ENCODE assay signal across 1 cellular context in the genomic region with DNA sequence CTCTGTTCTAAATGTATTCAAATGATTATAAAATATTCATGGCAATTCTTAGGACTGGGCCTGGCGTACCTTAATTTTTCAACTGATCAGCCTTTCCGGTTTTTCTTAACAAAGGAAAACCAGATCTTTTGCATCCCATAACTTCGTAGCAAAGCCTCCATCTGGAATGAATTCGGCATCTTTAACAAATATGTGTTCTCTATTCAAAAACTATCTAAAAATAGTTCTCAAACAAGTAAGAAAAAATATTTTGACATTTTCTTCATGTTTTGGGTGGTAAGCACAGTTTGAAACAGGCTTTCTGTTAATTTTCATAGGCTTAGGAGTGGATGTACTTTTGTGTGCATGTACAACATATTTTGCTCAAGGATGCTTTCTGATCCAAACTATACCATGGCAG.
TF ChIP-seq lines count a peak whose summit lies in the region.

No MANE protein-coding gene starts in this region.

TF ChIP-seq in GM23338, 12 proteins besides CTCF, POLR2A, EP300 and RAD21 (continued from another document):
- TF ChIP-seq ZNF462 (CRISPR knock-in tag; IDR thresholded peaks at IDR 0.05) (no peak), JUNB (IDR thresholded peaks at IDR 0.05; ENCODE audit: unreplicated experiment) (no peak), REST (IDR thresholded peaks at IDR 0.05; ENCODE audit: unreplicated experiment) (no peak), CREB1 (CRISPR knock-in tag; IDR thresholded peaks at IDR 0.05; ENCODE audit: low read depth) (no peak), POLR2AphosphoS5 (IDR thresholded peaks at IDR 0.05; ENCODE audit: low read depth) (no peak)
